In the genomic region with DNA sequence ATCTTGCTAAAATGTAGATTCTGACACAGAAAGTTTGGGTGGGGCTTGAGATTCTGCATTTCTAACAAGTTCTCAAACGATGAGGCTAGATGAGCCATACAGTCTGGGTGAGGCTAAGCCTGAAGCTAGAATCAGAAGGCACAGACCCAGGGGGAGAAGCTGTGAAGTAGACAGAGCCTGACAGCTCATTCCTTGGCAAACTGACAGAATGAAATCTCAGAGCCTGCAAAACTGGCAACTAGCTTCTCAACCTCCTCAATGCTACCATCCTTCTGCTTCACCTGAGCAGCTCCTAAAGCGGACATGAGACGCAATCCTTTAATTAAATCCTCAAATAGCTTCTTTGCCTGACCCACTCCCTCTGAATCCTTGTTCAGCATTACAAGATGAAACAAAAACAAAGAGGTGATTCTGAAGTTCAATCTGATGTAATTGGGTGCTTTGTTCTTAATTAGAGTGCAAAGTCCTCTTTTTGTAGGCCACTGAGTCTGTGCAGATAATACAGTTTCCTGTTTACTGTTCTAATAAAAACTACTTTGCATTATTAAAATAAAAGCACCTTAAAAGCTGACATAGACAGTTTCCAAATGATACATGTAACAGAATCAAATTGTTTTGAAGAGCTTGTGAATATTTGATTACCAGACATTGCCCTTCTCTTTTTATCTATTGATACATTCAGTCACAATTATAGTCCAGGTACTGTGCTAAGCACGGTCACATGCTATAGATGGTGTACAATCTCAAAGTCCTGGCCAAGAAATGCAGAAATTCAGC, we compare ENCODE assay signal across 11 cellular contexts.
DNase-seq lines count a peak whose midpoint lies in the region; ATAC-seq and TF ChIP-seq lines count a peak whose summit lies in the region.
"Had no signal": no experiment of that assay in that cellular context is flagged by ENCODE, and none has a peak within 500 bp of the region (broad histone marks: within the 10 kb centered on the region; RNA-seq: fewer than 3 reads in every experiment).

No MANE protein-coding gene starts in this region.

- no peaks in the 10 kb centered on the region for H3K4me1 Mint-ChIP-seq in natural killer cell

- H3K36me3 Mint-ChIP-seq in natural killer cell, result no peaks in the 10 kb centered on the region

- H3K9me3 Mint-ChIP-seq in natural killer cell, result peaks cover 0 to 4% of the 10 kb centered on the region in 2 donors

- peak overlapping the region in 47 of 59 donors; percentile 1 to 90 (median 54) for H3K27ac ChIP-seq in dorsolateral prefrontal cortex

- no peaks in the 10 kb centered on the region for H3K27me3 Mint-ChIP-seq in natural killer cell (ENCODE audit: low read depth in 2 of 2)

- intact Hi-C loops in dorsolateral prefrontal cortex (cut with DNase I), result loop anchor here in 1 of 2 donors (5.0 to 10.0 kb wide), 2 partner anchors 53 to 70 kb away; a partner anchor contains a TSS
- intact Hi-C loops in natural killer cell (cut with micrococcal nuclease), result no loop called here

- no peak for ATAC-seq in HG03342 (IDR thresholded peaks at IDR 0.05; ENCODE audit: unreplicated experiment)
- ATAC-seq in natural killer cell, result no peak
- no peak for ATAC-seq in activated CD4-positive, CD25-positive, alpha-beta regulatory T cell treated with anti-CD3 and anti-CD28 coated beads, Interleukin-2, amount 50 U/mL, for 24 hours
- ATAC-seq in GM18873 (IDR thresholded peaks at IDR 0.05; ENCODE audit: low FRiP score, unreplicated experiment), result no peak

- H3K4me3 Mint-ChIP-seq in natural killer cell, result no peak overlapping the region
- H3K4me3 Mint-ChIP-seq: T-helper 1 cell treated with Interleukin-12 subunit alpha and Interleukin-12 subunit beta and Interleukin-4 antibody, amounts not matched to agents 30 μg/mL and 1 μg/mL, for 36 hours had no signal

- peak; percentile 83 for DNase-seq in AG20443 (ENCODE audit: low spot score)
- peak; percentile 21 for DNase-seq in M059J (ENCODE audit: low read depth)
- no peak for DNase-seq in dorsolateral prefrontal cortex
- peak; percentile 80 for DNase-seq in myocyte (ENCODE audit: low read depth)
- no peak for DNase-seq in natural killer cell
- DNase-seq: DMS79, NCI-H2171 had no signal

- no peaks in the 10 kb centered on the region for H3K27me3 ChIP-seq in dorsolateral prefrontal cortex

- H3K27ac Mint-ChIP-seq in natural killer cell, result no peak overlapping the region

- TF ChIP-seq CTCF in dorsolateral prefrontal cortex (IDR thresholded peaks at IDR 0.05 in 54 of 56, conservative IDR thresholded peaks at IDR 0.05 in 2 of 56; ENCODE audit: low read depth in 1 of 56, partially characterized antibody in 56 of 56) (no peak), natural killer cell (IDR thresholded peaks at IDR 0.05) (no peak)

- H3K4me3 ChIP-seq in dorsolateral prefrontal cortex, result no peak overlapping the region

Comparison
In these comparisons a context has a peak if more than half of its experiments do, and no peak if none do; other contexts are left out.
1. DNase-seq: peak in AG20443 (single experiment), M059J (single experiment) and myocyte (single experiment); none in dorsolateral prefrontal cortex (0 of 10) and natural killer cell (single experiment).